Comparison of ENCODE assay signal across 15 cellular contexts in genomic region chr2:155980941-155981561, GRCh38.
DNase-seq lines count a peak whose midpoint lies in the region; ATAC-seq and TF ChIP-seq lines count a peak whose summit lies in the region.
"Had no signal": no experiment of that assay in that cellular context is flagged by ENCODE, and none has a peak within 500 bp of the region (broad histone marks: within the 10 kb centered on the region; RNA-seq: fewer than 3 reads in every experiment).

No MANE protein-coding gene starts in this region.

- peak; percentile 23 for DNase-seq in MM.1S
- no peak for DNase-seq in CD4-positive, alpha-beta T cell
- no peak for DNase-seq in NCI-H226
- no peak for DNase-seq in A673 (ENCODE audit: low spot score)
- DNase-seq in immature natural killer cell, result no peak
- DNase-seq: activated CD4-positive, alpha-beta T cell treated with anti-CD3 and anti-CD28 coated beads, Interleukin-2, amount 50 U/mL, for 1 hour; esophagus squamous epithelium; mucosa of descending colon; NCI-H1105; NCI-H526 treated with DMSO at 0.1 percent for 48 hours had no signal

- CTCF ChIA-PET in CD4-positive, alpha-beta T cell (lab: Charles Lee), result no interaction called here
- CTCF ChIA-PET in A673 (lab: Charles Lee), result no interaction called here

- peak overlapping the region in 5 of 11 experiments; percentile 5 to 40 (median 30); a peak in 6 of 22 replicates for H3K4me2 ChIP-seq in BLaER1 treated with 17β-estradiol and CSF1 and Interleukin-3, amounts not matched to agents 10 nM and 100 nM
- no peak overlapping the region for H3K4me2 ChIP-seq in MM.1S (ENCODE audit: low read depth, low read length)

- no peak overlapping the region for H3K4me3 Mint-ChIP-seq in CD4-positive, alpha-beta T cell
- no peak overlapping the region for H3K4me3 Mint-ChIP-seq in immature natural killer cell
- H3K4me3 Mint-ChIP-seq: activated naive CD4-positive, alpha-beta T cell treated with anti-CD3 and anti-CD28 coated beads, Interleukin-2, amount 50 U/mL, for 24 hours had no signal

- no peaks in the 10 kb centered on the region for H3K79me2 ChIP-seq in MM.1S (ENCODE audit: low read length)

- H3K9me3 ChIP-seq in BLaER1 treated with 17β-estradiol and CSF1 and Interleukin-3, amounts not matched to agents 10 nM and 100 nM (replicated peaks in 1 of 11), result peaks cover 0 to 18% (median 0%) of the 10 kb centered on the region in 11 experiments; a peak in 3 of 22 replicates
- no peaks in the 10 kb centered on the region for H3K9me3 ChIP-seq in MM.1S (replicated peaks; ENCODE audit: insufficient read depth, low read length)
- H3K9me3 ChIP-seq in CD4-positive, alpha-beta T cell (ENCODE audit: control insufficient read depth, low read length), result no peaks in the 10 kb centered on the region
- H3K9me3 ChIP-seq in A673 (ENCODE audit: low read depth, low read length, poor library complexity, severe bottlenecking), result no peaks in the 10 kb centered on the region
- H3K9me3 ChIP-seq: esophagus squamous epithelium, mucosa of descending colon, thoracic aorta had no signal

- ATAC-seq in GM19351 (IDR thresholded peaks at IDR 0.05; ENCODE audit: unreplicated experiment) (peak; percentile 87), HG02885 (IDR thresholded peaks at IDR 0.05; ENCODE audit: poor library complexity, unreplicated experiment) (peak; percentile 77)
- ATAC-seq in CD4-positive, alpha-beta T cell (ENCODE audit: poor library complexity), result no peak
- ATAC-seq: mucosa of descending colon had no signal

- H3K4me3 ChIP-seq in BLaER1 treated with 17β-estradiol and CSF1 and Interleukin-3, amounts not matched to agents 10 nM and 100 nM, result no peak overlapping the region
- H3K4me3 ChIP-seq in MM.1S (ENCODE audit: low read length) (no peak overlapping the region), A673 (ENCODE audit: low read depth, low read length, poor library complexity, severe bottlenecking) (no peak overlapping the region)
- H3K4me3 ChIP-seq: esophagus squamous epithelium, mucosa of descending colon, thoracic aorta had no signal

- H3K27me3 ChIP-seq in BLaER1 treated with 17β-estradiol and CSF1 and Interleukin-3, amounts not matched to agents 10 nM and 100 nM, result no peaks in the 10 kb centered on the region
- H3K27me3 ChIP-seq in MM.1S (replicated peaks; ENCODE audit: insufficient read depth, low read length) (no peaks in the 10 kb centered on the region), A673 (replicated peaks; ENCODE audit: insufficient read depth, low read depth, low read length, poor library complexity) (no peaks in the 10 kb centered on the region)
- H3K27me3 ChIP-seq in CD4-positive, alpha-beta T cell (ENCODE audit: control insufficient read depth, insufficient read depth, low read length), result no peaks in the 10 kb centered on the region
- H3K27me3 ChIP-seq: esophagus squamous epithelium had no signal

- POLR2A ChIA-PET in CD4-positive, alpha-beta T cell (lab: Charles Lee), result no interaction called here
- POLR2A ChIA-PET in A673 (lab: Charles Lee; ENCODE audit: low non-redundant PET), result no interaction called here

- no peak overlapping the region for H3K9ac ChIP-seq in BLaER1 treated with 17β-estradiol and CSF1 and Interleukin-3, amounts not matched to agents 10 nM and 100 nM
- no peak overlapping the region for H3K9ac ChIP-seq in MM.1S (ENCODE audit: low read length)

- no peak overlapping the region for H2AFZ ChIP-seq in MM.1S (ENCODE audit: low read length)

- intact Hi-C loops in CD4-positive, alpha-beta T cell (cut with DNase I, micrococcal nuclease), result no loop called here
- intact Hi-C loops in A673 (cut with micrococcal nuclease; ENCODE audit: unreplicated experiment), result no loop called here

- H3K9me3 Mint-ChIP-seq in CD4-positive, alpha-beta T cell, result no peaks in the 10 kb centered on the region
- H3K9me3 Mint-ChIP-seq in immature natural killer cell, result peaks cover 0 to 15% (median 4%) of the 10 kb centered on the region in 6 donors
- H3K9me3 Mint-ChIP-seq: activated naive CD4-positive, alpha-beta T cell treated with anti-CD3 and anti-CD28 coated beads, Interleukin-2, amount 50 U/mL, for 24 hours had no signal

- peaks cover 0 to 16% (median 2%) of the 10 kb centered on the region in 10 experiments; a peak in 6 of 20 replicates for H3K4me1 ChIP-seq in BLaER1 treated with 17β-estradiol and CSF1 and Interleukin-3, amounts not matched to agents 10 nM and 100 nM
- no peaks in the 10 kb centered on the region for H3K4me1 ChIP-seq in MM.1S (ENCODE audit: low read length)
- no peaks in the 10 kb centered on the region for H3K4me1 ChIP-seq in A673 (ENCODE audit: insufficient read depth, low read length, poor library complexity, severe bottlenecking)
- H3K4me1 ChIP-seq: esophagus squamous epithelium had no signal

- H3K4me1 Mint-ChIP-seq in CD4-positive, alpha-beta T cell (ENCODE audit: low read depth), result no peaks in the 10 kb centered on the region
- H3K4me1 Mint-ChIP-seq in immature natural killer cell, result no peaks in the 10 kb centered on the region
- H3K4me1 Mint-ChIP-seq: activated naive CD4-positive, alpha-beta T cell treated with anti-CD3 and anti-CD28 coated beads, Interleukin-2, amount 50 U/mL, for 24 hours had no signal

- H4K20me1 ChIP-seq in BLaER1 treated with 17β-estradiol and CSF1 and Interleukin-3, amounts not matched to agents 10 nM and 100 nM, result no peaks in the 10 kb centered on the region
- no peaks in the 10 kb centered on the region for H4K20me1 ChIP-seq in MM.1S (ENCODE audit: insufficient read depth, low read length)

- no peaks in the 10 kb centered on the region for H3K27me3 Mint-ChIP-seq in CD4-positive, alpha-beta T cell
- H3K27me3 Mint-ChIP-seq in immature natural killer cell (ENCODE audit: low read depth in 3 of 3), result peaks cover 0 to 3% (median 0%) of the 10 kb centered on the region in 3 donors

- H3K36me3 ChIP-seq in BLaER1 treated with 17β-estradiol and CSF1 and Interleukin-3, amounts not matched to agents 10 nM and 100 nM, result no peaks in the 10 kb centered on the region
- no peaks in the 10 kb centered on the region for H3K36me3 ChIP-seq in MM.1S (replicated peaks; ENCODE audit: insufficient read depth, low read length)
- H3K36me3 ChIP-seq in A673 (ENCODE audit: insufficient read depth, low read length, poor library complexity, severe bottlenecking), result no peaks in the 10 kb centered on the region
- H3K36me3 ChIP-seq: esophagus squamous epithelium, thoracic aorta had no signal

- peak overlapping the region in 7 of 11 experiments; percentile 26 to 65 (median 54); a peak in 10 of 22 replicates for H3K27ac ChIP-seq in BLaER1 treated with 17β-estradiol and CSF1 and Interleukin-3, amounts not matched to agents 10 nM and 100 nM
- H3K27ac ChIP-seq in MM.1S (ENCODE audit: low read length) (no peak overlapping the region), A673 (ENCODE audit: low read depth, low read length, poor library complexity, severe bottlenecking) (no peak overlapping the region)
- no peak overlapping the region for H3K27ac ChIP-seq in CD4-positive, alpha-beta T cell (ENCODE audit: low read depth, low read length)
- H3K27ac ChIP-seq: esophagus squamous epithelium, thoracic aorta had no signal

- no peaks in the 10 kb centered on the region for H3K36me3 Mint-ChIP-seq in CD4-positive, alpha-beta T cell (ENCODE audit: low read depth)
- H3K36me3 Mint-ChIP-seq in immature natural killer cell, result no peaks in the 10 kb centered on the region
- H3K36me3 Mint-ChIP-seq: activated naive CD4-positive, alpha-beta T cell treated with anti-CD3 and anti-CD28 coated beads, Interleukin-2, amount 50 U/mL, for 24 hours had no signal

- no TSS peak for BruUV-seq in A673 (replicated peaks; lab: Mats Ljungman, UMichigan)

- no peak for TF ChIP-seq CTCF in MM.1S (IDR thresholded peaks at IDR 0.05; ENCODE audit: low read length)
- TF ChIP-seq CTCF in CD4-positive, alpha-beta T cell (IDR thresholded peaks at IDR 0.05), result no peak
- TF ChIP-seq CTCF in A673 (conservative IDR thresholded peaks at IDR 0.05; ENCODE audit: low read depth, low read length), result no peak

- no peaks in the 10 kb centered on the region for H3K9me2 ChIP-seq in MM.1S (replicated peaks; ENCODE audit: insufficient read depth, low read length)

- no peaks in the 10 kb centered on the region for H3F3A ChIP-seq in MM.1S (ENCODE audit: insufficient read depth, low read length)

- no peak overlapping the region for H3K27ac Mint-ChIP-seq in CD4-positive, alpha-beta T cell
- H3K27ac Mint-ChIP-seq in immature natural killer cell, result no peak overlapping the region
- H3K27ac Mint-ChIP-seq: activated naive CD4-positive, alpha-beta T cell treated with anti-CD3 and anti-CD28 coated beads, Interleukin-2, amount 50 U/mL, for 24 hours had no signal

Comparison
In these comparisons a context has a peak if more than half of its experiments do, and no peak if none do; other contexts are left out.
1. H3K27ac ChIP-seq: peak in BLaER1 treated with 17β-estradiol and CSF1 and Interleukin-3, amounts not matched to agents 10 nM and 100 nM (7 of 11); none in MM.1S (single experiment), CD4-positive, alpha-beta T cell (single experiment) and A673 (single experiment).